Comparison of ENCODE assay signal across 1 cellular context in genomic region chr22:17774206-17774927, GRCh38.
TF ChIP-seq lines count a peak whose summit lies in the region.

Gene BID, minus strand, starts transcription at chr22:17774469. Its CDS starts 24,353 bp downstream, at chr22:17750116.

TF ChIP-seq in HepG2, 621 proteins besides CTCF, POLR2A, EP300 and RAD21 (continued from another document):
- TF ChIP-seq ZFX (CRISPR knock-in tag; IDR thresholded peaks at IDR 0.05; ENCODE audit: low read depth) (peak; percentile 60; the same call in 1 of the 2 replicates), FOXO4 (CRISPR knock-in tag; conservative IDR thresholded peaks at IDR 0.05) (0 out of 2 replicates have a peak, but pooled peaks have one; percentile 72), SOX6 (IDR thresholded peaks at IDR 0.05) (no peak), SOX6 (CRISPR knock-in tag; IDR thresholded peaks at IDR 0.05) (no peak), TMF1 (CRISPR knock-in tag; IDR thresholded peaks at IDR 0.05; ENCODE audit: low read depth) (peak; percentile 45; the same call in 1 of the 2 replicates), TFDP1 (CRISPR knock-in tag; IDR thresholded peaks at IDR 0.05; ENCODE audit: borderline replicate concordance) (peak; percentile 14; the same call in 1 of the 2 replicates), NFE2L1 (CRISPR knock-in tag; IDR thresholded peaks at IDR 0.05; ENCODE audit: borderline replicate concordance) (no peak), IKZF4 (CRISPR knock-in tag; IDR thresholded peaks at IDR 0.05; ENCODE audit: borderline replicate concordance, low read depth, not compliant biosample characterization) (peak; percentile 36), ZNF382 (CRISPR knock-in tag; IDR thresholded peaks at IDR 0.05; ENCODE audit: borderline replicate concordance) (no peak), ZSCAN21 (CRISPR knock-in tag; IDR thresholded peaks at IDR 0.05; ENCODE audit: borderline replicate concordance) (0 out of 2 replicates have a peak, but pooled peaks have one; percentile 41), SIN3A (IDR thresholded peaks at IDR 0.05; ENCODE audit: borderline replicate concordance, low read depth, low read length) (peak; percentile 14; the same call in 1 of the 2 replicates), IRF9 (CRISPR knock-in tag; IDR thresholded peaks at IDR 0.05; ENCODE audit: borderline replicate concordance) (no peak), TOPORS (CRISPR knock-in tag; IDR thresholded peaks at IDR 0.05) (0 out of 2 replicates have a peak, but pooled peaks have one; percentile 38), PHF21A (CRISPR knock-in tag; IDR thresholded peaks at IDR 0.05) (0 out of 2 replicates have a peak, but pooled peaks have one; percentile 20), ZNF574 (CRISPR knock-in tag; IDR thresholded peaks at IDR 0.05) (0 out of 2 replicates have a peak, but pooled peaks have one; percentile 7), ZNF547 (CRISPR knock-in tag; IDR thresholded peaks at IDR 0.05) (0 out of 2 replicates have a peak, but pooled peaks have one; percentile 32), ZNF441 (CRISPR knock-in tag; IDR thresholded peaks at IDR 0.05; ENCODE audit: borderline replicate concordance) (0 out of 2 replicates have a peak, but pooled peaks have one; percentile 24), ZNF746 (CRISPR knock-in tag; IDR thresholded peaks at IDR 0.05) (no peak), ZNF674 (CRISPR knock-in tag; IDR thresholded peaks at IDR 0.05; ENCODE audit: low read depth) (no peak), MTF1 (CRISPR knock-in tag; IDR thresholded peaks at IDR 0.05) (no peak), ZSCAN29 (CRISPR knock-in tag; conservative IDR thresholded peaks at IDR 0.05) (no peak), MTA1 (CRISPR knock-in tag; IDR thresholded peaks at IDR 0.05; ENCODE audit: borderline replicate concordance) (no peak), MED1 (CRISPR knock-in tag; IDR thresholded peaks at IDR 0.05) (0 out of 2 replicates have a peak, but pooled peaks have one; percentile 7), PRDM4 (CRISPR knock-in tag; IDR thresholded peaks at IDR 0.05; ENCODE audit: borderline replicate concordance) (no peak), RBFOX2 (IDR thresholded peaks at IDR 0.05; ENCODE audit: low read depth, low read length) (peak; percentile 28), MAX (IDR thresholded peaks at IDR 0.05) (no peak), ZNF343 (CRISPR knock-in tag; IDR thresholded peaks at IDR 0.05) (no peak), ZBTB42 (CRISPR knock-in tag; IDR thresholded peaks at IDR 0.05) (no peak)
